Comparison of ENCODE assay signal across 2 cellular contexts in the genomic region with DNA sequence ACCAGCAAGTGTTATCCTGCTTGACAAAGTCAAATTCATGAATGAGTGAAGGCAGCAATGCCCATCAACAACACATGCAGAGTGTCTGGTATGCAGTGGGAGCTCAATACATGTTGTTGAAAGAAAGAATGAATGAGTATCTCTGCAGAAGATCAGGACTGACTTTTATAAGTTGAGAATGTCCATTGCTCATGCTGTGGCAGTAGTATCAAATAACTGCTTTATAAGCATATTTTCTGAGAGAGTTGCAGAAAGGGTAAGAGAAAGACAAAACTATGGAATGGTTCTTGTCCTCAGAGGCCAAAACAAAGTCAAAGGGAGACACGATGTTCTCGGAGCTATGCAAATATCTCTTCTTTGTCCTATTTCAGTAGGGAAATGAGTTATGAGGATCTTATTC.
TF ChIP-seq lines count a peak whose summit lies in the region.

No MANE protein-coding gene starts in this region.

TF ChIP-seq in HepG2, 621 proteins besides CTCF, POLR2A, EP300 and RAD21 (continued from another document):
- TF ChIP-seq, protein P1, sequence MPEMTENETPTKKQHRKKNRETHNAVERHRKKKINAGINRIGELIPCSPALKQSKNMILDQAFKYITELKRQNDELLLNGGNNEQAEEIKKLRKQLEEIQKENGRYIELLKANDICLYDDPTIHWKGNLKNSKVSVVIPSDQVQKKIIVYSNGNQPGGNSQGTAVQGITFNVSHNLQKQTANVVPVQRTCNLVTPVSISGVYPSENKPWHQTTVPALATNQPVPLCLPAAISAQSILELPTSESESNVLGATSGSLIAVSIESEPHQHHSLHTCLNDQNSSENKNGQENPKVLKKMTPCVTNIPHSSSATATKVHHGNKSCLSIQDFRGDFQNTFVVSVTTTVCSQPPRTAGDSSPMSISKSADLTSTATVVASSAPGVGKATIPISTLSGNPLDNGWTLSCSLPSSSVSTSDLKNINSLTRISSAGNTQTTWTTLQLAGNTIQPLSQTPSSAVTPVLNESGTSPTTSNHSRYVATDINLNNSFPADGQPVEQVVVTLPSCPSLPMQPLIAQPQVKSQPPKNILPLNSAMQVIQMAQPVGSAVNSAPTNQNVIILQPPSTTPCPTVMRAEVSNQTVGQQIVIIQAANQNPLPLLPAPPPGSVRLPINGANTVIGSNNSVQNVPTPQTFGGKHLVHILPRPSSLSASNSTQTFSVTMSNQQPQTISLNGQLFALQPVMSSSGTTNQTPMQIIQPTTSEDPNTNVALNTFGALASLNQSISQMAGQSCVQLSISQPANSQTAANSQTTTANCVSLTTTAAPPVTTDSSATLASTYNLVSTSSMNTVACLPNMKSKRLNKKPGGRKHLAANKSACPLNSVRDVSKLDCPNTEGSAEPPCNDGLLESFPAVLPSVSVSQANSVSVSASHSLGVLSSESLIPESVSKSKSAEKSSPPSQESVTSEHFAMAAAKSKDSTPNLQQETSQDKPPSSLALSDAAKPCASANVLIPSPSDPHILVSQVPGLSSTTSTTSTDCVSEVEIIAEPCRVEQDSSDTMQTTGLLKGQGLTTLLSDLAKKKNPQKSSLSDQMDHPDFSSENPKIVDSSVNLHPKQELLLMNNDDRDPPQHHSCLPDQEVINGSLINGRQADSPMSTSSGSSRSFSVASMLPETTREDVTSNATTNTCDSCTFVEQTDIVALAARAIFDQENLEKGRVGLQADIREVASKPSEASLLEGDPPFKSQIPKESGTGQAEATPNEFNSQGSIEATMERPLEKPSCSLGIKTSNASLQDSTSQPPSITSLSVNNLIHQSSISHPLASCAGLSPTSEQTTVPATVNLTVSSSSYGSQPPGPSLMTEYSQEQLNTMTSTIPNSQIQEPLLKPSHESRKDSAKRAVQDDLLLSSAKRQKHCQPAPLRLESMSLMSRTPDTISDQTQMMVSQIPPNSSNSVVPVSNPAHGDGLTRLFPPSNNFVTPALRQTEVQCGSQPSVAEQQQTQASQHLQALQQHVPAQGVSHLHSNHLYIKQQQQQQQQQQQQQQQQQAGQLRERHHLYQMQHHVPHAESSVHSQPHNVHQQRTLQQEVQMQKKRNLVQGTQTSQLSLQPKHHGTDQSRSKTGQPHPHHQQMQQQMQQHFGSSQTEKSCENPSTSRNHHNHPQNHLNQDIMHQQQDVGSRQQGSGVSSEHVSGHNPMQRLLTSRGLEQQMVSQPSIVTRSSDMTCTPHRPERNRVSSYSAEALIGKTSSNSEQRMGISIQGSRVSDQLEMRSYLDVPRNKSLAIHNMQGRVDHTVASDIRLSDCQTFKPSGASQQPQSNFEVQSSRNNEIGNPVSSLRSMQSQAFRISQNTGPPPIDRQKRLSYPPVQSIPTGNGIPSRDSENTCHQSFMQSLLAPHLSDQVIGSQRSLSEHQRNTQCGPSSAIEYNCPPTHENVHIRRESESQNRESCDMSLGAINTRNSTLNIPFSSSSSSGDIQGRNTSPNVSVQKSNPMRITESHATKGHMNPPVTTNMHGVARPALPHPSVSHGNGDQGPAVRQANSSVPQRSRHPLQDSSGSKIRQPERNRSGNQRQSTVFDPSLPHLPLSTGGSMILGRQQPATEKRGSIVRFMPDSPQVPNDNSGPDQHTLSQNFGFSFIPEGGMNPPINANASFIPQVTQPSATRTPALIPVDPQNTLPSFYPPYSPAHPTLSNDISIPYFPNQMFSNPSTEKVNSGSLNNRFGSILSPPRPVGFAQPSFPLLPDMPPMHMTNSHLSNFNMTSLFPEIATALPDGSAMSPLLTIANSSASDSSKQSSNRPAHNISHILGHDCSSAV (CRISPR knock-in tag; IDR thresholded peaks at IDR 0.05; ENCODE audit: borderline replicate concordance): no peak
- TF ChIP-seq, protein P2, sequence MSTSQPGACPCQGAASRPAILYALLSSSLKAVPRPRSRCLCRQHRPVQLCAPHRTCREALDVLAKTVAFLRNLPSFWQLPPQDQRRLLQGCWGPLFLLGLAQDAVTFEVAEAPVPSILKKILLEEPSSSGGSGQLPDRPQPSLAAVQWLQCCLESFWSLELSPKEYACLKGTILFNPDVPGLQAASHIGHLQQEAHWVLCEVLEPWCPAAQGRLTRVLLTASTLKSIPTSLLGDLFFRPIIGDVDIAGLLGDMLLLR (CRISPR knock-in tag; IDR thresholded peaks at IDR 0.05): no peak
- TF ChIP-seq, protein P3, sequence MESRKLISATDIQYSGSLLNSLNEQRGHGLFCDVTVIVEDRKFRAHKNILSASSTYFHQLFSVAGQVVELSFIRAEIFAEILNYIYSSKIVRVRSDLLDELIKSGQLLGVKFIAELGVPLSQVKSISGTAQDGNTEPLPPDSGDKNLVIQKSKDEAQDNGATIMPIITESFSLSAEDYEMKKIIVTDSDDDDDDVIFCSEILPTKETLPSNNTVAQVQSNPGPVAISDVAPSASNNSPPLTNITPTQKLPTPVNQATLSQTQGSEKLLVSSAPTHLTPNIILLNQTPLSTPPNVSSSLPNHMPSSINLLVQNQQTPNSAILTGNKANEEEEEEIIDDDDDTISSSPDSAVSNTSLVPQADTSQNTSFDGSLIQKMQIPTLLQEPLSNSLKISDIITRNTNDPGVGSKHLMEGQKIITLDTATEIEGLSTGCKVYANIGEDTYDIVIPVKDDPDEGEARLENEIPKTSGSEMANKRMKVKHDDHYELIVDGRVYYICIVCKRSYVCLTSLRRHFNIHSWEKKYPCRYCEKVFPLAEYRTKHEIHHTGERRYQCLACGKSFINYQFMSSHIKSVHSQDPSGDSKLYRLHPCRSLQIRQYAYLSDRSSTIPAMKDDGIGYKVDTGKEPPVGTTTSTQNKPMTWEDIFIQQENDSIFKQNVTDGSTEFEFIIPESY (CRISPR knock-in tag; IDR thresholded peaks at IDR 0.05): no peak
- TF ChIP-seq ZNF432 (CRISPR knock-in tag; IDR thresholded peaks at IDR 0.05; ENCODE audit: borderline replicate concordance): no peak
- no peak for TF ChIP-seq TBX2 (CRISPR knock-in tag; IDR thresholded peaks at IDR 0.05; ENCODE audit: borderline replicate concordance)
- peak; percentile 59 for TF ChIP-seq MAFF (IDR thresholded peaks at IDR 0.05; ENCODE audit: low read depth, low read length)
- TF ChIP-seq SRF (IDR thresholded peaks at IDR 0.05; ENCODE audit: low read depth, low read length): no peak
- TF ChIP-seq NFIB (CRISPR knock-in tag; IDR thresholded peaks at IDR 0.05; ENCODE audit: borderline replicate concordance): no peak
- TF ChIP-seq, protein P4, sequence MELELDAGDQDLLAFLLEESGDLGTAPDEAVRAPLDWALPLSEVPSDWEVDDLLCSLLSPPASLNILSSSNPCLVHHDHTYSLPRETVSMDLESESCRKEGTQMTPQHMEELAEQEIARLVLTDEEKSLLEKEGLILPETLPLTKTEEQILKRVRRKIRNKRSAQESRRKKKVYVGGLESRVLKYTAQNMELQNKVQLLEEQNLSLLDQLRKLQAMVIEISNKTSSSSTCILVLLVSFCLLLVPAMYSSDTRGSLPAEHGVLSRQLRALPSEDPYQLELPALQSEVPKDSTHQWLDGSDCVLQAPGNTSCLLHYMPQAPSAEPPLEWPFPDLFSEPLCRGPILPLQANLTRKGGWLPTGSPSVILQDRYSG (CRISPR knock-in tag; IDR thresholded peaks at IDR 0.05): no peak
- TF ChIP-seq MAFK (conservative IDR thresholded peaks at IDR 0.05 in 1 of 2, IDR thresholded peaks at IDR 0.05 in 1 of 2; ENCODE audit: low read length in 2 of 2): peak; percentile 68 to 73
- no peak for TF ChIP-seq ZNF121 (CRISPR knock-in tag; IDR thresholded peaks at IDR 0.05)
- no peak for TF ChIP-seq SOX6 (IDR thresholded peaks at IDR 0.05)
- no peak for TF ChIP-seq SOX6 (CRISPR knock-in tag; IDR thresholded peaks at IDR 0.05)
- no peak for TF ChIP-seq ZNF143 (CRISPR knock-in tag; IDR thresholded peaks at IDR 0.05)

TF ChIP-seq in K562, 482 proteins besides CTCF, POLR2A, EP300 and RAD21 (continued from another document):
- TF ChIP-seq MAFF (IDR thresholded peaks at IDR 0.05; ENCODE audit: low read length) (peak; percentile 51), NBN (IDR thresholded peaks at IDR 0.05; ENCODE audit: low read depth) (no peak)
